1 cellular context compared by ENCODE assay signal in the genomic region with DNA sequence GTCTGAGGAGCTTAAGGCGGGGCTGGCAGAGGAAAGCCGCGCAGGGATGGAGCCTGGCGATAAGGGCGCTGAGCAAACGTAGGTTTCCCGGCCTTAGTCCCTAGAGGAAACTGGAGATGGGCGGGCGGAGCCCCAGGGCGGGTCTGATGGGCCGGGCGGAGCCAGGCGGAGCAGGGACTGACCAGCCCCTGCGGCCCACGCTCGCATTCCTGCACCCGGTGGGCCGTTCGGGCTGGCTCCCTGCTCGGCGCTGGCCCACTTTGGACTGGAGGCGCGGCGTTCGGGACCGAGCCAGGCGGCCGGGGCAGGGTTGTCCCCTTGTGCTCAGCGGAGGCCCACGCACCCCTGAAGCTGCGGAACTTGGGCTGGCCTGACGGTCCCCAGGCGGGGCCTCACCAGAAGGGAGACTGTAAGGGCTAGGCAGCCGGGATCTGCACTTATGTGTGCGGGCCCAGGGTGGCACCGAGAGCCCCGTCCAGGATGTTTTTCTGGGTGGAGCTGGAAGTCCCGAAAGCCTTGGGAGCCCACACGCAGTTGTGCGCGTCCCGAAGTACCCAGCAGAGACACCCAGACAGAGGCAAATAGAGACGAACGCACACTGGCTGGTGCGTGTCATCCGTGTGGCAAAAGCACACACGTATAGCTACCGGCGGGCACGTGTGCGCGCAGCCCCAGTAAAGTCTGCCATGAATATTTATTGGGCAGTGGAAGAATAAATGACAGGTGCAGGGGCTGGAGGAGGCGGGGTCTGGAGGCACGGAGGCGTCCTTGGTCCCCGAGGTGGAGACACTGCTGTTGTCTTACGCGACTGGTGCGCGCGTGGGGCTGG.
TF ChIP-seq lines count a peak whose summit lies in the region.

No MANE protein-coding gene starts in this region.

TF ChIP-seq in WTC11, 78 proteins besides CTCF, POLR2A, EP300 and RAD21 (continued from another document):
- TF ChIP-seq SMAD3 (CRISPR knock-in tag; IDR thresholded peaks at IDR 0.05; ENCODE audit: borderline replicate concordance) (no peak), GABPB1 (CRISPR knock-in tag; IDR thresholded peaks at IDR 0.05) (no peak), CBFB (CRISPR knock-in tag; IDR thresholded peaks at IDR 0.05; ENCODE audit: low read depth) (0 out of 2 replicates have a peak, but pooled peaks have one; percentile 56), FOXP1 (CRISPR knock-in tag; IDR thresholded peaks at IDR 0.05; ENCODE audit: borderline replicate concordance) (0 out of 2 replicates have a peak, but pooled peaks have one; percentile 25), NR3C1 (CRISPR knock-in tag; conservative IDR thresholded peaks at IDR 0.05; ENCODE audit: low read depth) (no peak), SOX15 (CRISPR knock-in tag; IDR thresholded peaks at IDR 0.05) (no peak), IRF2 (CRISPR knock-in tag; IDR thresholded peaks at IDR 0.05; ENCODE audit: borderline replicate concordance, low read depth) (no peak), MYBL2 (CRISPR knock-in tag; IDR thresholded peaks at IDR 0.05) (no peak), NFYB (CRISPR knock-in tag; conservative IDR thresholded peaks at IDR 0.05; ENCODE audit: low read depth) (no peak), SP1 (CRISPR knock-in tag; conservative IDR thresholded peaks at IDR 0.05) (peak; percentile 14), KAT7 (CRISPR knock-in tag; IDR thresholded peaks at IDR 0.05; ENCODE audit: borderline replicate concordance) (no peak)
- TF ChIP-seq, protein P1, sequence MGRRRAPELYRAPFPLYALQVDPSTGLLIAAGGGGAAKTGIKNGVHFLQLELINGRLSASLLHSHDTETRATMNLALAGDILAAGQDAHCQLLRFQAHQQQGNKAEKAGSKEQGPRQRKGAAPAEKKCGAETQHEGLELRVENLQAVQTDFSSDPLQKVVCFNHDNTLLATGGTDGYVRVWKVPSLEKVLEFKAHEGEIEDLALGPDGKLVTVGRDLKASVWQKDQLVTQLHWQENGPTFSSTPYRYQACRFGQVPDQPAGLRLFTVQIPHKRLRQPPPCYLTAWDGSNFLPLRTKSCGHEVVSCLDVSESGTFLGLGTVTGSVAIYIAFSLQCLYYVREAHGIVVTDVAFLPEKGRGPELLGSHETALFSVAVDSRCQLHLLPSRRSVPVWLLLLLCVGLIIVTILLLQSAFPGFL (CRISPR knock-in tag; IDR thresholded peaks at IDR 0.05; ENCODE audit: borderline replicate concordance), result no peak
- TF ChIP-seq, protein P2, sequence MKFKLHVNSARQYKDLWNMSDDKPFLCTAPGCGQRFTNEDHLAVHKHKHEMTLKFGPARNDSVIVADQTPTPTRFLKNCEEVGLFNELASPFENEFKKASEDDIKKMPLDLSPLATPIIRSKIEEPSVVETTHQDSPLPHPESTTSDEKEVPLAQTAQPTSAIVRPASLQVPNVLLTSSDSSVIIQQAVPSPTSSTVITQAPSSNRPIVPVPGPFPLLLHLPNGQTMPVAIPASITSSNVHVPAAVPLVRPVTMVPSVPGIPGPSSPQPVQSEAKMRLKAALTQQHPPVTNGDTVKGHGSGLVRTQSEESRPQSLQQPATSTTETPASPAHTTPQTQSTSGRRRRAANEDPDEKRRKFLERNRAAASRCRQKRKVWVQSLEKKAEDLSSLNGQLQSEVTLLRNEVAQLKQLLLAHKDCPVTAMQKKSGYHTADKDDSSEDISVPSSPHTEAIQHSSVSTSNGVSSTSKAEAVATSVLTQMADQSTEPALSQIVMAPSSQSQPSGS (CRISPR knock-in tag; IDR thresholded peaks at IDR 0.05; ENCODE audit: borderline replicate concordance, low read depth), result no peak
- TF ChIP-seq, protein P3, sequence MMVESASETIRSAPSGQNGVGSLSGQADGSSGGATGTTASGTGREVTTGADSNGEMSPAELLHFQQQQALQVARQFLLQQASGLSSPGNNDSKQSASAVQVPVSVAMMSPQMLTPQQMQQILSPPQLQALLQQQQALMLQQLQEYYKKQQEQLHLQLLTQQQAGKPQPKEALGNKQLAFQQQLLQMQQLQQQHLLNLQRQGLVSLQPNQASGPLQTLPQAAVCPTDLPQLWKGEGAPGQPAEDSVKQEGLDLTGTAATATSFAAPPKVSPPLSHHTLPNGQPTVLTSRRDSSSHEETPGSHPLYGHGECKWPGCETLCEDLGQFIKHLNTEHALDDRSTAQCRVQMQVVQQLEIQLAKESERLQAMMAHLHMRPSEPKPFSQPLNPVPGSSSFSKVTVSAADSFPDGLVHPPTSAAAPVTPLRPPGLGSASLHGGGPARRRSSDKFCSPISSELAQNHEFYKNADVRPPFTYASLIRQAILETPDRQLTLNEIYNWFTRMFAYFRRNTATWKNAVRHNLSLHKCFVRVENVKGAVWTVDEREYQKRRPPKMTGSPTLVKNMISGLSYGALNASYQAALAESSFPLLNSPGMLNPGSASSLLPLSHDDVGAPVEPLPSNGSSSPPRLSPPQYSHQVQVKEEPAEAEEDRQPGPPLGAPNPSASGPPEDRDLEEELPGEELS (CRISPR knock-in tag; IDR thresholded peaks at IDR 0.05), result peak; percentile 73; the same call in 1 of the 2 replicates
- TF ChIP-seq, protein P4, sequence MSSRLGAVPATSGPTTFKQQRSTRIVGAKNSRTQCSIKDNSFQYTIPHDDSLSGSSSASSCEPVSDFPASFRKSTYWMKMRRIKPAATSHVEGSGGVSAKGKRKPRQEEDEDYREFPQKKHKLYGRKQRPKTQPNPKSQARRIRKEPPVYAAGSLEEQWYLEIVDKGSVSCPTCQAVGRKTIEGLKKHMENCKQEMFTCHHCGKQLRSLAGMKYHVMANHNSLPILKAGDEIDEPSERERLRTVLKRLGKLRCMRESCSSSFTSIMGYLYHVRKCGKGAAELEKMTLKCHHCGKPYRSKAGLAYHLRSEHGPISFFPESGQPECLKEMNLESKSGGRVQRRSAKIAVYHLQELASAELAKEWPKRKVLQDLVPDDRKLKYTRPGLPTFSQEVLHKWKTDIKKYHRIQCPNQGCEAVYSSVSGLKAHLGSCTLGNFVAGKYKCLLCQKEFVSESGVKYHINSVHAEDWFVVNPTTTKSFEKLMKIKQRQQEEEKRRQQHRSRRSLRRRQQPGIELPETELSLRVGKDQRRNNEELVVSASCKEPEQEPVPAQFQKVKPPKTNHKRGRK (CRISPR knock-in tag; IDR thresholded peaks at IDR 0.05; ENCODE audit: borderline replicate concordance), result no peak
- TF ChIP-seq, protein P5, sequence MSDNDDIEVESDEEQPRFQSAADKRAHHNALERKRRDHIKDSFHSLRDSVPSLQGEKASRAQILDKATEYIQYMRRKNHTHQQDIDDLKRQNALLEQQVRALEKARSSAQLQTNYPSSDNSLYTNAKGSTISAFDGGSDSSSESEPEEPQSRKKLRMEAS (CRISPR knock-in tag; IDR thresholded peaks at IDR 0.05), result no peak; the same call in 1 of the 2 replicates
- TF ChIP-seq, protein P6, sequence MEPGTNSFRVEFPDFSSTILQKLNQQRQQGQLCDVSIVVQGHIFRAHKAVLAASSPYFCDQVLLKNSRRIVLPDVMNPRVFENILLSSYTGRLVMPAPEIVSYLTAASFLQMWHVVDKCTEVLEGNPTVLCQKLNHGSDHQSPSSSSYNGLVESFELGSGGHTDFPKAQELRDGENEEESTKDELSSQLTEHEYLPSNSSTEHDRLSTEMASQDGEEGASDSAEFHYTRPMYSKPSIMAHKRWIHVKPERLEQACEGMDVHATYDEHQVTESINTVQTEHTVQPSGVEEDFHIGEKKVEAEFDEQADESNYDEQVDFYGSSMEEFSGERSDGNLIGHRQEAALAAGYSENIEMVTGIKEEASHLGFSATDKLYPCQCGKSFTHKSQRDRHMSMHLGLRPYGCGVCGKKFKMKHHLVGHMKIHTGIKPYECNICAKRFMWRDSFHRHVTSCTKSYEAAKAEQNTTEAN (CRISPR knock-in tag; IDR thresholded peaks at IDR 0.05), result no peak
